Comparison of ENCODE assay signal across 25 cellular contexts in genomic region chr18:68040198-68040597, GRCh38.
"Had no signal": no experiment of that assay in that cellular context is flagged by ENCODE, and none has a peak within 500 bp of the region (broad histone marks: within the 10 kb centered on the region; RNA-seq: fewer than 3 reads in every experiment).

No MANE protein-coding gene starts in this region.

- H3K4me3 Mint-ChIP-seq: dendritic cell treated with granulocyte-macrophage colony-stimulating factor and Interleukin-4, amounts not matched to agents 40 ng/mL and 50 ng/mL, for 4 days; effector memory CD8-positive, alpha-beta T cell; endodermal cell had no signal

- H3K36me3 ChIP-seq: colonic mucosa, esophagus muscularis mucosa, esophagus squamous epithelium, gastrocnemius medialis, gastroesophageal sphincter, heart left ventricle, heart right ventricle had no signal

- DNase-seq: colonic mucosa; cortex of kidney; dermis blood vessel endothelial cell; dorsolateral prefrontal cortex; effector CD4-positive, alpha-beta T cell; effector CD8-positive, alpha-beta T cell; effector memory CD4-positive, alpha-beta T cell; effector memory CD8-positive, alpha-beta T cell; endodermal cell; erythroblast; esophagus squamous epithelium; foreskin fibroblast; foreskin keratinocyte; foreskin melanocyte; gastrocnemius medialis; glutamatergic neuron; head of caudate nucleus; heart left ventricle; heart right ventricle had no signal

- H3K4me1 ChIP-seq: colonic mucosa, esophagus muscularis mucosa, esophagus squamous epithelium, foreskin keratinocyte, gastrocnemius medialis, gastroesophageal sphincter, heart left ventricle, heart right ventricle had no signal

- H3K4me1 Mint-ChIP-seq: endodermal cell had no signal

- H3K27me3 ChIP-seq: colonic mucosa, esophagus muscularis mucosa, esophagus squamous epithelium, foreskin keratinocyte, gastrocnemius medialis, gastroesophageal sphincter, heart left ventricle, heart right ventricle had no signal

- H3K27me3 Mint-ChIP-seq: dendritic cell treated with granulocyte-macrophage colony-stimulating factor and Interleukin-4, amounts not matched to agents 40 ng/mL and 50 ng/mL, for 4 days; effector memory CD8-positive, alpha-beta T cell had no signal

- H3K9me3 ChIP-seq: colonic mucosa, esophagus muscularis mucosa, esophagus squamous epithelium, gastrocnemius medialis, gastroesophageal sphincter had no signal

- ATAC-seq: effector memory CD8-positive, alpha-beta T cell; esophagus mucosa; foreskin keratinocyte; gastrocnemius medialis; gastroesophageal sphincter; heart left ventricle; heart right ventricle had no signal

- H3K27ac ChIP-seq: colonic mucosa, coronary artery, dorsolateral prefrontal cortex, epithelial cell of prostate, esophagus muscularis mucosa, esophagus squamous epithelium, foreskin keratinocyte, gastrocnemius medialis, gastroesophageal sphincter, heart left ventricle, heart right ventricle had no signal

- H3K27ac Mint-ChIP-seq: dendritic cell treated with granulocyte-macrophage colony-stimulating factor and Interleukin-4, amounts not matched to agents 40 ng/mL and 50 ng/mL, for 4 days; effector memory CD8-positive, alpha-beta T cell; endodermal cell had no signal

- H3K9me3 Mint-ChIP-seq: dendritic cell treated with granulocyte-macrophage colony-stimulating factor and Interleukin-4, amounts not matched to agents 40 ng/mL and 50 ng/mL, for 4 days; endodermal cell had no signal

- H3K4me3 ChIP-seq: colonic mucosa, coronary artery, dorsolateral prefrontal cortex, esophagus muscularis mucosa, esophagus squamous epithelium, gastrocnemius medialis, gastroesophageal sphincter, heart left ventricle, heart right ventricle had no signal
